In genomic region chr21:32099812-32100416, GRCh38 we compare ENCODE assay signal across 18 cellular contexts.
A peak's percentile ranks its signal among the peaks of the same experiment; 100 is the strongest.
DNase-seq lines count a peak whose midpoint lies in the region; ATAC-seq and TF ChIP-seq lines count a peak whose summit lies in the region.
"Had no signal": no experiment of that assay in that cellular context is flagged by ENCODE, and none has a peak within 500 bp of the region (broad histone marks: within the 10 kb centered on the region; RNA-seq: fewer than 3 reads in every experiment).

No MANE protein-coding gene starts in this region.

- no peaks in the 10 kb centered on the region for H3K36me3 ChIP-seq in NT2/D1 (ENCODE audit: insufficient read depth, insufficient read length, low read length)
- H3K36me3 ChIP-seq in iPS DF 6.9 (ENCODE audit: control insufficient read depth, insufficient read depth, low read length), result no peaks in the 10 kb centered on the region
- H3K36me3 ChIP-seq: ovary, SJCRH30 had no signal

- peak; percentile 13 for TF ChIP-seq CTCF in AG09309 (IDR thresholded peaks at IDR 0.05; ENCODE audit: control insufficient read depth, insufficient read depth, low read depth, low read length, missing control alignments)
- TF ChIP-seq CTCF in GM12865 (IDR thresholded peaks at IDR 0.05; ENCODE audit: insufficient read depth, low read depth, low read length, missing control alignments), result no peak

- H3K9ac ChIP-seq in NT2/D1 (ENCODE audit: insufficient read length, low read depth), result no peak overlapping the region
- H3K9ac ChIP-seq: KMS-11 had no signal

- H3K27ac Mint-ChIP-seq in activated T-helper 1 cell treated with anti-CD3 and anti-CD28 coated beads, Interleukin-12 subunit alpha, Interleukin-12 subunit beta, Interleukin-2, Interleukin-4 antibody, amounts not matched to agents 30 ng/mL and 10 ng/mL and 1 ng/mL, durations not matched to agents 14 hours and 24 hours and 36 hours, result no peak overlapping the region
- H3K27ac Mint-ChIP-seq: activated CD4-positive, alpha-beta T cell treated with anti-CD3 and anti-CD28 coated beads, Interleukin-2, amount 10 ng/mL, durations not matched to agents 7 days and 5 days; activated naive CD8-positive, alpha-beta T cell treated with anti-CD3 and anti-CD28 coated beads, Interleukin-2, amount 10 ng/mL, durations not matched to agents 7 days and 5 days had no signal

- no peaks in the 10 kb centered on the region for H3K9me3 ChIP-seq in NT2/D1 (ENCODE audit: insufficient read depth, low read length)
- no peaks in the 10 kb centered on the region for H3K9me3 ChIP-seq in iPS DF 6.9 (ENCODE audit: control insufficient read depth, insufficient read depth, low read length)
- H3K9me3 ChIP-seq: ovary, SJCRH30 had no signal

- WGBS in iPS DF 6.9 (ENCODE audit: insufficient coverage, insufficient read length), result no CpG with 5 or more reads among the region's 5 CpGs

- no peaks in the 10 kb centered on the region for H3K27me3 Mint-ChIP-seq in activated T-helper 1 cell treated with anti-CD3 and anti-CD28 coated beads, Interleukin-12 subunit alpha, Interleukin-12 subunit beta, Interleukin-2, Interleukin-4 antibody, amounts not matched to agents 30 ng/mL and 10 ng/mL and 1 ng/mL, durations not matched to agents 14 hours and 24 hours and 36 hours (ENCODE audit: insufficient read depth)
- H3K27me3 Mint-ChIP-seq: activated CD4-positive, alpha-beta T cell treated with anti-CD3 and anti-CD28 coated beads, Interleukin-2, amount 10 ng/mL, durations not matched to agents 7 days and 5 days; activated naive CD8-positive, alpha-beta T cell treated with anti-CD3 and anti-CD28 coated beads, Interleukin-2, amount 10 ng/mL, durations not matched to agents 7 days and 5 days had no signal

- no peak overlapping the region for H3K27ac ChIP-seq in iPS DF 6.9 (ENCODE audit: low read length)
- H3K27ac ChIP-seq: KMS-11, ovary, SJCRH30 had no signal

- no peak overlapping the region for H3K4me3 Mint-ChIP-seq in activated T-helper 1 cell treated with anti-CD3 and anti-CD28 coated beads, Interleukin-12 subunit alpha, Interleukin-12 subunit beta, Interleukin-2, Interleukin-4 antibody, amounts not matched to agents 30 ng/mL and 10 ng/mL and 1 ng/mL, durations not matched to agents 14 hours and 24 hours and 36 hours
- H3K4me3 Mint-ChIP-seq: activated CD4-positive, alpha-beta T cell treated with anti-CD3 and anti-CD28 coated beads, Interleukin-2, amount 10 ng/mL, durations not matched to agents 7 days and 5 days; activated naive CD8-positive, alpha-beta T cell treated with anti-CD3 and anti-CD28 coated beads, Interleukin-2, amount 10 ng/mL, durations not matched to agents 7 days and 5 days had no signal

- H3K9me3 Mint-ChIP-seq in activated T-helper 1 cell treated with anti-CD3 and anti-CD28 coated beads, Interleukin-12 subunit alpha, Interleukin-12 subunit beta, Interleukin-2, Interleukin-4 antibody, amounts not matched to agents 30 ng/mL and 10 ng/mL and 1 ng/mL, durations not matched to agents 14 hours and 24 hours and 36 hours, result no peaks in the 10 kb centered on the region
- H3K9me3 Mint-ChIP-seq: activated CD4-positive, alpha-beta T cell treated with anti-CD3 and anti-CD28 coated beads, Interleukin-2, amount 10 ng/mL, durations not matched to agents 7 days and 5 days; activated naive CD8-positive, alpha-beta T cell treated with anti-CD3 and anti-CD28 coated beads, Interleukin-2, amount 10 ng/mL, durations not matched to agents 7 days and 5 days had no signal

- intact Hi-C loops in activated T-helper 1 cell treated with anti-CD3 and anti-CD28 coated beads, Interleukin-12 subunit alpha, Interleukin-12 subunit beta, Interleukin-2, Interleukin-4 antibody, amounts not matched to agents 30 ng/mL and 10 ng/mL and 1 ng/mL, durations not matched to agents 14 hours and 24 hours and 36 hours (cut with micrococcal nuclease), result loop anchor here (5.0 kb wide), 1 partner anchor 157 kb away; no protein-coding TSS in a partner anchor

- DNase-seq in AG09309 (ENCODE audit: low read depth), result no peak
- peak; percentile 5 for DNase-seq in GM12865 (ENCODE audit: low read depth)
- DNase-seq in NT2/D1 (ENCODE audit: low read depth, low spot score), result peak; percentile 35
- peak; percentile 9 for DNase-seq in iPS DF 6.9 (ENCODE audit: low read depth, low spot score)
- DNase-seq in NCI-H187 (lab: John Stamatoyannopoulos, UW), result no peak
- no peak for DNase-seq in activated T-helper 1 cell treated with anti-CD3 and anti-CD28 coated beads, Interleukin-12 subunit alpha, Interleukin-12 subunit beta, Interleukin-2, Interleukin-4 antibody, amounts not matched to agents 30 ng/mL and 10 ng/mL and 1 ng/mL, durations not matched to agents 14 hours and 24 hours and 36 hours (ENCODE audit: low spot score)
- DNase-seq in activated effector memory CD4-positive, alpha-beta T cell treated with Interleukin-2 at 50 U/mL for 16 hours, result no peak
- DNase-seq: activated CD4-positive, alpha-beta T cell treated with anti-CD3 and anti-CD28 coated beads, Interleukin-2, amount 10 ng/mL, durations not matched to agents 7 days and 5 days; activated naive CD8-positive, alpha-beta T cell treated with anti-CD3 and anti-CD28 coated beads, Interleukin-2, amount 10 ng/mL, durations not matched to agents 7 days and 5 days; activated T-cell treated with anti-CD3 and anti-CD28 coated beads, Interleukin-2, amount 50 U/mL, for 1 hour; hypothalamus; left colon; ovary; PC-3; SJCRH30; T1000 had no signal

- ATAC-seq in GM18498 (IDR thresholded peaks at IDR 0.05; ENCODE audit: unreplicated experiment), result no peak
- ATAC-seq: left colon, PC-3 had no signal

- H3K27me3 ChIP-seq in NT2/D1 (ENCODE audit: insufficient read depth, insufficient read length) (no peaks in the 10 kb centered on the region), iPS DF 6.9 (ENCODE audit: control insufficient read depth, insufficient read depth, low read length) (no peaks in the 10 kb centered on the region)
- H3K27me3 ChIP-seq: ovary, SJCRH30 had no signal

- H3K4me1 Mint-ChIP-seq in activated T-helper 1 cell treated with anti-CD3 and anti-CD28 coated beads, Interleukin-12 subunit alpha, Interleukin-12 subunit beta, Interleukin-2, Interleukin-4 antibody, amounts not matched to agents 30 ng/mL and 10 ng/mL and 1 ng/mL, durations not matched to agents 14 hours and 24 hours and 36 hours (ENCODE audit: low read depth), result no peaks in the 10 kb centered on the region
- H3K4me1 Mint-ChIP-seq: activated CD4-positive, alpha-beta T cell treated with anti-CD3 and anti-CD28 coated beads, Interleukin-2, amount 10 ng/mL, durations not matched to agents 7 days and 5 days; activated naive CD8-positive, alpha-beta T cell treated with anti-CD3 and anti-CD28 coated beads, Interleukin-2, amount 10 ng/mL, durations not matched to agents 7 days and 5 days had no signal

- H3K4me1 ChIP-seq in NT2/D1 (ENCODE audit: insufficient read depth, insufficient read length) (peaks cover 10% of the 10 kb centered on the region), iPS DF 6.9 (ENCODE audit: control insufficient read depth, insufficient read depth, low read length) (no peaks in the 10 kb centered on the region; the same call in 1 of the 2 replicates)

- H3K36me3 Mint-ChIP-seq in activated T-helper 1 cell treated with anti-CD3 and anti-CD28 coated beads, Interleukin-12 subunit alpha, Interleukin-12 subunit beta, Interleukin-2, Interleukin-4 antibody, amounts not matched to agents 30 ng/mL and 10 ng/mL and 1 ng/mL, durations not matched to agents 14 hours and 24 hours and 36 hours (ENCODE audit: low read depth), result no peaks in the 10 kb centered on the region
- H3K36me3 Mint-ChIP-seq: activated naive CD8-positive, alpha-beta T cell treated with anti-CD3 and anti-CD28 coated beads, Interleukin-2, amount 10 ng/mL, durations not matched to agents 7 days and 5 days had no signal

- no peak overlapping the region for H3K4me3 ChIP-seq in AG09309 (ENCODE audit: control insufficient read depth, low read depth, low read length)
- H3K4me3 ChIP-seq in GM12865 (ENCODE audit: low read depth, low read length), result no peak overlapping the region
- no peak overlapping the region for H3K4me3 ChIP-seq in NT2/D1 (ENCODE audit: insufficient read length, low read depth)
- H3K4me3 ChIP-seq in iPS DF 6.9 (ENCODE audit: low read length), result no peak overlapping the region
- H3K4me3 ChIP-seq: ovary, SJCRH30 had no signal

Comparison
In these comparisons a context has a peak if more than half of its experiments do, and no peak if none do; other contexts are left out.
1. DNase-seq: peak in GM12865 (single experiment), NT2/D1 (single experiment) and iPS DF 6.9 (single experiment); none in AG09309 (single experiment), NCI-H187 (0 of 2), activated T-helper 1 cell treated with anti-CD3 and anti-CD28 coated beads, Interleukin-12 subunit alpha, Interleukin-12 subunit beta, Interleukin-2, Interleukin-4 antibody, amounts not matched to agents 30 ng/mL and 10 ng/mL and 1 ng/mL, durations not matched to agents 14 hours and 24 hours and 36 hours (single experiment) and activated effector memory CD4-positive, alpha-beta T cell treated with Interleukin-2 at 50 U/mL for 16 hours (single experiment).